Comparison of ENCODE assay signal across 1 cellular context in genomic region chr19:54178581-54179261, GRCh38.
TF ChIP-seq lines count a peak whose summit lies in the region.

No MANE protein-coding gene starts in this region.

TF ChIP-seq in H1, 55 proteins besides CTCF, POLR2A, EP300 and RAD21 (continued from another document):
- no peak for TF ChIP-seq BCL11A (IDR thresholded peaks at IDR 0.05; ENCODE audit: low read depth in 2 of 2, low read length in 2 of 2)
- TF ChIP-seq ATF3 (IDR thresholded peaks at IDR 0.05; ENCODE audit: insufficient read depth, low read depth, low read length), result 0 out of 2 replicates have a peak, but pooled peaks have one; percentile 42
- peak; percentile 30; the same call in 1 of the 2 replicates for TF ChIP-seq POLR2AphosphoS5 (IDR thresholded peaks at IDR 0.05; ENCODE audit: low read depth, low read length)
- no peak for TF ChIP-seq RNF2 (IDR thresholded peaks at IDR 0.05; ENCODE audit: borderline replicate concordance, low read depth, low read length, missing control alignments, poor library complexity, severe bottlenecking)
- no peak for TF ChIP-seq E2F6 (IDR thresholded peaks at IDR 0.05)
- peak; percentile 98 for TF ChIP-seq SIX5 (IDR thresholded peaks at IDR 0.05; ENCODE audit: low read depth, low read length)
